Comparison of ENCODE assay signal across 27 cellular contexts in the genomic region with DNA sequence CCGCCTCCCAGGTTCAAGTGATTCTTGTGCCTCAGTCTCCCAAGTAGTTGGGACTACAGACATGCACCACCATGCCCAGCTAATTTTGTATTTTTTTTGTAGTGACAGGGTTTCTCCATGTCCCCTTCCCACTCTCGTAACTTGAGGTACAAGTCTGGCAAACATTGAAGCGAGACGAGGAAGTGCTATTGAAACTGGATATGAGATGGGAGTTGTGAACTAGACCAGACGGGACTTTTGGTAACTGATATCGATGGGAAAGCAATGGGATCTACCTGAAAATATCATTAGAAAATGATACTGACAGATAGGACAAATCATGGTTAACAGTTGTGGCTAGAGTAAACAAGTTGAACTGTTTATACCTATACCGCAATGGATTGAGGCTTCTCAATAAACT.
"Had no signal": no experiment of that assay in that cellular context is flagged by ENCODE, and none has a peak within 500 bp of the region (broad histone marks: within the 10 kb centered on the region; RNA-seq: fewer than 3 reads in every experiment).

No MANE protein-coding gene starts in this region.

- H3K36me3 Mint-ChIP-seq: naive thymus-derived CD4-positive, alpha-beta T cell; natural killer cell; stimulated activated effector memory CD8-positive, alpha-beta T cell treated with anti-CD3 and anti-CD28 coated beads, Interleukin-12 subunit alpha, Interleukin-12 subunit beta, amount 100 ng/mL, for 72 hours; stimulated activated naive B cell treated with anti-CD40 and anti-IgM and Interleukin-4, amounts not matched to agents 10 μg/mL and 1 μg/mL and 100 μg/mL, for 72 hours had no signal

- H3K36me3 ChIP-seq: neutrophil, pancreas, prostate gland, right atrium auricular region, right lobe of liver, sigmoid colon, stomach, thoracic aorta, thyroid gland, tibial nerve, upper lobe of right lung, uterus had no signal

- DNase-seq: naive thymus-derived CD4-positive, alpha-beta T cell; natural killer cell; nucleus accumbens; pancreas; retina; right lobe of liver; sigmoid colon; stimulated activated CD4-positive, alpha-beta T cell treated with anti-CD3 and anti-CD28 coated beads, Interleukin-15, amount 100 ng/mL, for 24 hours; stimulated activated CD4-positive, alpha-beta T cell treated with anti-CD3 and anti-CD28 coated beads, Interleukin-2, amount 100 ng/mL, for 24 hours; stimulated activated CD4-positive, alpha-beta T cell treated with anti-CD3 and anti-CD28 coated beads, Interleukin-2, amount 100 ng/mL, for 48 hours; stimulated activated CD4-positive, alpha-beta T cell treated with anti-CD3 and anti-CD28 coated beads, Interleukin-4, amount 100 ng/mL, for 24 hours; stimulated activated naive B cell treated with anti-CD40 and anti-IgM and Interleukin-4, amounts not matched to agents 10 μg/mL and 1 μg/mL and 100 μg/mL, for 72 hours; stimulated activated naive CD4-positive, alpha-beta T cell treated with Interleukin-2 at 50 U/mL for 16 hours; stomach; thyroid gland; trophoblast cell; upper lobe of right lung; uterus had no signal

- H3K27ac Mint-ChIP-seq: naive thymus-derived CD4-positive, alpha-beta T cell; natural killer cell; nephron; stimulated activated effector memory CD8-positive, alpha-beta T cell treated with anti-CD3 and anti-CD28 coated beads, Interleukin-12 subunit alpha, Interleukin-12 subunit beta, amount 100 ng/mL, for 72 hours; stimulated activated naive B cell treated with anti-CD40 and anti-IgM and Interleukin-4, amounts not matched to agents 10 μg/mL and 1 μg/mL and 100 μg/mL, for 72 hours; stimulated activated naive CD8-positive, alpha-beta T cell treated with anti-CD3 and anti-CD28 coated beads, Interleukin-15, Interleukin-2, amounts not matched to agents 100 ng/mL and 50 ng/mL, for 24 hours had no signal

- H3K4me3 Mint-ChIP-seq: naive thymus-derived CD4-positive, alpha-beta T cell; natural killer cell; nephron; neural crest cell; stimulated activated effector memory CD8-positive, alpha-beta T cell treated with anti-CD3 and anti-CD28 coated beads, Interleukin-12 subunit alpha, Interleukin-12 subunit beta, amount 100 ng/mL, for 72 hours; stimulated activated naive B cell treated with anti-CD40 and anti-IgM and Interleukin-4, amounts not matched to agents 10 μg/mL and 1 μg/mL and 100 μg/mL, for 72 hours; stimulated activated naive CD8-positive, alpha-beta T cell treated with anti-CD3 and anti-CD28 coated beads, Interleukin-15, Interleukin-2, amounts not matched to agents 100 ng/mL and 50 ng/mL, for 24 hours had no signal

- H3K9me3 Mint-ChIP-seq: natural killer cell; neural crest cell; stimulated activated effector memory CD8-positive, alpha-beta T cell treated with anti-CD3 and anti-CD28 coated beads, Interleukin-12 subunit alpha, Interleukin-12 subunit beta, amount 100 ng/mL, for 72 hours; stimulated activated naive CD8-positive, alpha-beta T cell treated with anti-CD3 and anti-CD28 coated beads, Interleukin-15, Interleukin-2, amounts not matched to agents 100 ng/mL and 50 ng/mL, for 24 hours had no signal

- H3K4me1 Mint-ChIP-seq: nephron, neural crest cell had no signal

- ATAC-seq: naive thymus-derived CD4-positive, alpha-beta T cell; natural killer cell; pancreas; right lobe of liver; stimulated activated effector memory CD8-positive, alpha-beta T cell treated with anti-CD3 and anti-CD28 coated beads, Interleukin-12 subunit alpha, Interleukin-12 subunit beta, amount 100 ng/mL, for 72 hours; stimulated activated naive B cell treated with anti-CD40 and anti-IgM and Interleukin-4, amounts not matched to agents 10 μg/mL and 1 μg/mL and 100 μg/mL, for 72 hours; upper lobe of right lung had no signal

- H3K27ac ChIP-seq: neutrophil, pancreas, prostate gland, right atrium auricular region, right lobe of liver, sigmoid colon, stomach, thoracic aorta, thyroid gland, tibial nerve, upper lobe of right lung, uterus had no signal

- H3K27me3 ChIP-seq: right atrium auricular region, right lobe of liver, thyroid gland had no signal

- H3K4me3 ChIP-seq: pancreas, prostate gland, right atrium auricular region, right lobe of liver, sigmoid colon, stomach, thoracic aorta, thyroid gland, tibial nerve, upper lobe of right lung, uterus had no signal

- H3K9me3 ChIP-seq: neutrophil, pancreas, prostate gland, right atrium auricular region, right lobe of liver, sigmoid colon, stomach, thoracic aorta, thyroid gland, upper lobe of right lung, uterus had no signal

- H3K4me1 ChIP-seq: pancreas, prostate gland, right atrium auricular region, right lobe of liver, sigmoid colon, thyroid gland, tibial nerve, upper lobe of right lung, uterus had no signal
